15 cellular contexts compared by ENCODE assay signal in genomic region chr7:42678315-42678714, GRCh38.
DNase-seq lines count a peak whose midpoint lies in the region; ATAC-seq and TF ChIP-seq lines count a peak whose summit lies in the region.
"Had no signal": no experiment of that assay in that cellular context is flagged by ENCODE, and none has a peak within 500 bp of the region (broad histone marks: within the 10 kb centered on the region; RNA-seq: fewer than 3 reads in every experiment).

No MANE protein-coding gene starts in this region.

- no peaks in the 10 kb centered on the region for H3K27me3 ChIP-seq in GM23338 (ENCODE audit: insufficient read depth)
- no peaks in the 10 kb centered on the region for H3K27me3 ChIP-seq in spleen (replicated peaks in 1 of 7)
- H3K27me3 ChIP-seq: ascending aorta had no signal

- H3K4me1 Mint-ChIP-seq in GM23338: no peaks in the 10 kb centered on the region; the same call in 2 of the 3 replicates
- no peaks in the 10 kb centered on the region for H3K4me1 Mint-ChIP-seq in natural killer cell

- TF ChIP-seq CTCF in GM23338 (conservative IDR thresholded peaks at IDR 0.05; ENCODE audit: low read depth in 2 of 2) (no peak), choroid plexus epithelial cell (conservative IDR thresholded peaks at IDR 0.05; ENCODE audit: low read depth, low read length) (no peak), spleen (IDR thresholded peaks at IDR 0.05 in 8 of 11, conservative IDR thresholded peaks at IDR 0.05 in 3 of 11) (no peak), natural killer cell (IDR thresholded peaks at IDR 0.05) (no peak)

- no peaks in the 10 kb centered on the region; the same call in 1 of the 2 replicates for H3K9me2 ChIP-seq in GM23338 (ENCODE audit: insufficient read depth)

- H3K4me2 ChIP-seq in GM23338: no peak overlapping the region

- no peaks in the 10 kb centered on the region for H3K79me2 ChIP-seq in GM23338 (replicated peaks; ENCODE audit: insufficient read depth)

- peaks cover 0 to 5% (median 0%) of the 10 kb centered on the region in 8 donors for H3K9me3 ChIP-seq in spleen

- H3K27me3 Mint-ChIP-seq in GM23338 (ENCODE audit: insufficient read depth, low read depth, poor library complexity) (no peaks in the 10 kb centered on the region), natural killer cell (ENCODE audit: low read depth in 2 of 2) (no peaks in the 10 kb centered on the region)

- 57 to 82% (median 74%) methylated on average over 1 of the region's 1 CpG for WGBS in spleen, 5 donors

- no peak overlapping the region for H3K4me3 ChIP-seq in GM23338
- no peak overlapping the region for H3K4me3 ChIP-seq in choroid plexus epithelial cell (ENCODE audit: low read depth, low read length)
- H3K4me3 ChIP-seq in spleen: no peak overlapping the region
- H3K4me3 ChIP-seq: ascending aorta had no signal

- H3K9me3 Mint-ChIP-seq in GM23338 (peaks cover 13% of the 10 kb centered on the region; the same call in 2 of the 3 replicates), natural killer cell (peaks cover 2 to 5% of the 10 kb centered on the region in 2 donors)

- no peak for ATAC-seq in GM23338
- ATAC-seq in natural killer cell: no peak
- ATAC-seq: left lobe of liver had no signal

- peaks cover 6% of the 10 kb centered on the region; the same call in 1 of the 2 replicates for H3K36me3 ChIP-seq in GM23338 (ENCODE audit: insufficient read depth)
- no peaks in the 10 kb centered on the region for H3K36me3 ChIP-seq in spleen
- H3K36me3 ChIP-seq: ascending aorta had no signal

- no peak overlapping the region for H3K4me3 Mint-ChIP-seq in GM23338
- no peak overlapping the region for H3K4me3 Mint-ChIP-seq in natural killer cell

- H3K27ac Mint-ChIP-seq in GM23338: no peak overlapping the region
- H3K27ac Mint-ChIP-seq in natural killer cell: no peak overlapping the region

- intact Hi-C loops in spleen (cut with DNase I; ENCODE audit: low total_unique reads) (no loop called here), natural killer cell (cut with micrococcal nuclease) (no loop called here)

- H3K36me3 Mint-ChIP-seq in GM23338 (ENCODE audit: low read depth): no peaks in the 10 kb centered on the region; the same call in 1 of the 3 replicates
- no peaks in the 10 kb centered on the region for H3K36me3 Mint-ChIP-seq in natural killer cell

- H4K20me1 ChIP-seq in GM23338 (replicated peaks; ENCODE audit: insufficient read depth): no peaks in the 10 kb centered on the region

- no peaks in the 10 kb centered on the region for H3K4me1 ChIP-seq in GM23338 (ENCODE audit: insufficient read depth)
- H3K4me1 ChIP-seq in spleen: no peaks in the 10 kb centered on the region

- no peaks in the 10 kb centered on the region for H3F3A ChIP-seq in GM23338 (replicated peaks; ENCODE audit: low read depth)

- H3K27ac ChIP-seq in GM23338 (ENCODE audit: low read depth) (no peak overlapping the region), spleen (peak overlapping the region in 5 of 8 donors; percentile 15 to 64 (median 49))

- H2AFZ ChIP-seq in GM23338: 0 out of 2 replicates have a peak overlapping the region, but pooled peaks have one; percentile 47

- no peak for TF ChIP-seq POLR2A in spleen (IDR thresholded peaks at IDR 0.05)

- DNase-seq in GM23338 (ENCODE audit: low spot score) (no peak), choroid plexus epithelial cell (ENCODE audit: low read depth) (peak; percentile 64), iris pigment epithelial cell (ENCODE audit: low read depth) (peak; percentile 76), spleen (no peak), NCI-H1417 (lab: John Stamatoyannopoulos, UW) (no peak), GM19240 (ENCODE audit: insufficient read length, low spot score) (no peak), natural killer cell (no peak)
- no peak for DNase-seq in stimulated activated CD4-positive, alpha-beta T cell treated with anti-CD3 and anti-CD28 coated beads, Interleukin-2, amount 100 ng/mL, for 24 hours
- DNase-seq: AML-193, dermis blood vessel endothelial cell, NCI-H1694, NCI-H345, substantia nigra had no signal

TF ChIP-seq in GM23338, 12 proteins besides CTCF, POLR2A, EP300 and RAD21 (continues in another document):
- TF ChIP-seq ZNF114 (CRISPR knock-in tag; IDR thresholded peaks at IDR 0.05) (no peak), EZH2 (IDR thresholded peaks at IDR 0.05; ENCODE audit: low read depth, unreplicated experiment) (no peak), ZNF462 (CRISPR knock-in tag; IDR thresholded peaks at IDR 0.05) (no peak), ETS1 (IDR thresholded peaks at IDR 0.05) (no peak)

Comparison
In these comparisons a context has a peak if more than half of its experiments do, and no peak if none do; other contexts are left out.
1. DNase-seq: peak in choroid plexus epithelial cell (single experiment) and iris pigment epithelial cell (single experiment); none in GM23338 (single experiment), spleen (single experiment), NCI-H1417 (0 of 3), GM19240 (single experiment), natural killer cell (single experiment) and stimulated activated CD4-positive, alpha-beta T cell treated with anti-CD3 and anti-CD28 coated beads, Interleukin-2, amount 100 ng/mL, for 24 hours (0 of 2).